In the genomic region with DNA sequence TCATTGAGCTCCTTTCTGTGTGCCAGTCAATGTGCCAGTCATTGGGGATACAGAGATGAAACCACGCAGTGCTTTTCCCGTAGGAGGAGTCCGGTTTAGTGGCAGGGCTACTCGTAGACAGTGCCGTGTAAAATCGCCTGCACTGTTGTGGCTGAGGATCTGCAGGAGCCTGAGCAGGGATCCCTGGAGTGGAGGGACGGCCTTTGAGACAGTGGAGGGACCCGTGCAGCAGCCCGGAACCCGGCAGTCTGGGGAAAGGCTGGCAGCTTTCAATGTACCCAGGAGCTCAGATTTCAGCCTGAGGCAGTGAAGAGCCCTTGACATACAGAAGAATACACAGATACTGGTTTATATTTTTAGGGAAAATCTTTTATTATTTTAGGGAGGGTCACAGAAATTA, we compare ENCODE assay signal across 12 cellular contexts.
DNase-seq lines count a peak whose midpoint lies in the region; ATAC-seq and TF ChIP-seq lines count a peak whose summit lies in the region.
"Had no signal": no experiment of that assay in that cellular context is flagged by ENCODE, and none has a peak within 500 bp of the region (broad histone marks: within the 10 kb centered on the region; RNA-seq: fewer than 3 reads in every experiment).

No MANE protein-coding gene starts in this region.

- TF ChIP-seq EP300 in ovary (IDR thresholded peaks at IDR 0.05): no peak

- H3K9me3 ChIP-seq in right atrium auricular region (no peaks in the 10 kb centered on the region), endodermal cell (ENCODE audit: control insufficient read depth, low read length) (no peaks in the 10 kb centered on the region), ovary (no peaks in the 10 kb centered on the region)
- H3K9me3 ChIP-seq: SJSA1 had no signal

- H3K27me3 ChIP-seq in right atrium auricular region (no peaks in the 10 kb centered on the region), endodermal cell (ENCODE audit: control insufficient read depth, insufficient read depth, low read length, poor library complexity, severe bottlenecking) (no peaks in the 10 kb centered on the region), ovary (no peaks in the 10 kb centered on the region)
- H3K27me3 ChIP-seq: SJSA1 had no signal

- H3K27ac ChIP-seq in right atrium auricular region: no peak overlapping the region
- H3K27ac ChIP-seq in endodermal cell (ENCODE audit: low read depth, low read length): no peak overlapping the region
- H3K27ac ChIP-seq in ovary: no peak overlapping the region
- H3K27ac ChIP-seq: SJSA1 had no signal

- H3K36me3 ChIP-seq in right atrium auricular region (no peaks in the 10 kb centered on the region), endodermal cell (ENCODE audit: control insufficient read depth, insufficient read depth, low read length) (no peaks in the 10 kb centered on the region), ovary (no peaks in the 10 kb centered on the region)
- H3K36me3 ChIP-seq: SJSA1 had no signal

- intact Hi-C loops in Right ventricle myocardium inferior (cut with DNase I) (no loop called here), ovary (cut with DNase I) (no loop called here)

- TF ChIP-seq POLR2A in ovary (IDR thresholded peaks at IDR 0.05): no peak

- no peak for TF ChIP-seq CTCF in right atrium auricular region (IDR thresholded peaks at IDR 0.05)
- TF ChIP-seq CTCF in endodermal cell (conservative IDR thresholded peaks at IDR 0.05): no peak
- TF ChIP-seq CTCF in ovary (IDR thresholded peaks at IDR 0.05): no peak

- no peaks in the 10 kb centered on the region for H3K36me3 Mint-ChIP-seq in endodermal cell (ENCODE audit: low read depth)
- H3K36me3 Mint-ChIP-seq in stimulated activated naive B cell treated with anti-CD40 and anti-IgM and Interleukin-4, amounts not matched to agents 10 μg/mL and 1 μg/mL and 100 μg/mL, for 72 hours: peaks cover 0 to 12% of the 10 kb centered on the region in 2 donors

- H3K27me3 Mint-ChIP-seq in endodermal cell (ENCODE audit: insufficient read depth): no peaks in the 10 kb centered on the region
- no peaks in the 10 kb centered on the region for H3K27me3 Mint-ChIP-seq in stimulated activated naive B cell treated with anti-CD40 and anti-IgM and Interleukin-4, amounts not matched to agents 10 μg/mL and 1 μg/mL and 100 μg/mL, for 72 hours

- no peak overlapping the region for H3K4me3 ChIP-seq in right atrium auricular region
- no peak overlapping the region for H3K4me3 ChIP-seq in endodermal cell (ENCODE audit: low read length)
- H3K4me3 ChIP-seq in ovary: no peak overlapping the region
- H3K4me3 ChIP-seq: SJSA1 had no signal

- H3K27ac Mint-ChIP-seq in endodermal cell: peak overlapping the region; percentile 20
- H3K27ac Mint-ChIP-seq in stimulated activated naive B cell treated with anti-CD40 and anti-IgM and Interleukin-4, amounts not matched to agents 10 μg/mL and 1 μg/mL and 100 μg/mL, for 72 hours: peak overlapping the region; percentile 22

- H3K9me3 Mint-ChIP-seq in endodermal cell: no peaks in the 10 kb centered on the region
- peaks cover 0 to 1% of the 10 kb centered on the region in 2 donors for H3K9me3 Mint-ChIP-seq in stimulated activated naive B cell treated with anti-CD40 and anti-IgM and Interleukin-4, amounts not matched to agents 10 μg/mL and 1 μg/mL and 100 μg/mL, for 72 hours

- ATAC-seq in Right ventricle myocardium inferior (peak; percentile 40), HG03460 (IDR thresholded peaks at IDR 0.05; ENCODE audit: unreplicated experiment) (no peak)
- ATAC-seq in stimulated activated naive B cell treated with anti-CD40 and anti-IgM and Interleukin-4, amounts not matched to agents 10 μg/mL and 1 μg/mL and 100 μg/mL, for 72 hours (replicated peaks): no peak

- H3K4me1 ChIP-seq in right atrium auricular region: peaks cover 0 to 65% of the 10 kb centered on the region in 2 donors
- no peaks in the 10 kb centered on the region for H3K4me1 ChIP-seq in endodermal cell (ENCODE audit: control insufficient read depth, insufficient read depth, low read length)
- H3K4me1 ChIP-seq in ovary (ENCODE audit: insufficient read depth): peaks cover 10% of the 10 kb centered on the region
- H3K4me1 ChIP-seq: SJSA1 had no signal

- H3K4me1 Mint-ChIP-seq in endodermal cell: peaks cover 50% of the 10 kb centered on the region
- H3K4me1 Mint-ChIP-seq in stimulated activated naive B cell treated with anti-CD40 and anti-IgM and Interleukin-4, amounts not matched to agents 10 μg/mL and 1 μg/mL and 100 μg/mL, for 72 hours: peaks cover 57 to 98% of the 10 kb centered on the region in 2 donors

- WGBS in endodermal cell (ENCODE audit: insufficient coverage in 1 of 2, insufficient read length in 1 of 2), 2 experiments: 85 to 96% methylated on average over 4 to 10 of the region's 10 CpGs
- 93 to 96% (median 95%) methylated on average over 10 of the region's 10 CpGs for WGBS in ovary, 3 donors

- no peak for DNase-seq in Right ventricle myocardium inferior (ENCODE audit: missing footprints)
- no peak for DNase-seq in right atrium auricular region (ENCODE audit: low spot score)
- peak; percentile 71 for DNase-seq in NCI-H345 treated with DMSO at 0.1 percent for 48 hours (lab: John Stamatoyannopoulos, UW; ENCODE audit: unreplicated experiment)
- DNase-seq in endodermal cell: no peak
- no peak for DNase-seq in stimulated activated naive B cell treated with anti-CD40 and anti-IgM and Interleukin-4, amounts not matched to agents 10 μg/mL and 1 μg/mL and 100 μg/mL, for 72 hours
- no peak for DNase-seq in ovary
- DNase-seq in NK-92 treated with Interleukin-12 subunit alpha and Interleukin-12 subunit beta, amount 100 ng/mL, for 24 hours (lab: John Stamatoyannopoulos, UW): no peak
- DNase-seq: aorta, erythroblast, Kasumi-1 had no signal

- H3K4me3 Mint-ChIP-seq in endodermal cell: no peak overlapping the region
- H3K4me3 Mint-ChIP-seq in stimulated activated naive B cell treated with anti-CD40 and anti-IgM and Interleukin-4, amounts not matched to agents 10 μg/mL and 1 μg/mL and 100 μg/mL, for 72 hours: no peak overlapping the region

- no peak overlapping the region for H3K9ac ChIP-seq in endodermal cell (ENCODE audit: extremely low read depth, low read length, poor library complexity, severe bottlenecking)
